Comparison of ENCODE assay signal across 9 cellular contexts in the genomic region with DNA sequence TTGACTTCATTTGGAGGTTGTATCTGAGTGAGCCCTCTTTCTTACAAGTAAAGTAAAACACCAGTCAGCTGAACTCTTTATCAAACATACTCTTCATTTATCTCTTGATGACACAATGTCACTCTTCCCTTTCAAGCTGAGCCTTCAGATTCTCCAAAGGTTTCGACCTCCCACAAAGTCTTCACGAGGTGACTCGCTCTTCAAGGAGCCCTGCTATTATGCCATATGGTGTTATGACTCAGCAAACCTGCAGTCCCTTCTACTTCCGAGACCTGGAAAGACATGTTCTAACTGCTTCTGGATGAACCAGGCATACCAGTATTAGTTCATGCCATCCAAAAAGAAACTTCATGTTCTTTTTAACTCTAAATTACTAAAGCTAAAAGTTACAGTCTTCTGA. TPM values are rescaled to one million over a fixed set of nuclear protein-coding genes. Genes with fewer than 3 reads are reported as not detected.
DNase-seq lines count a peak whose midpoint lies in the region; ATAC-seq, FAIRE-seq and TF ChIP-seq lines count a peak whose summit lies in the region.
"Had no signal": no experiment of that assay in that cellular context is flagged by ENCODE, and none has a peak within 500 bp of the region (broad histone marks: within the 10 kb centered on the region; RNA-seq: fewer than 3 reads in every experiment).

No MANE protein-coding gene starts in this region.

- H3K4me1 ChIP-seq in astrocyte (ENCODE audit: insufficient read depth, low read length) (peaks cover 19% of the 10 kb centered on the region), HepG2 (ENCODE audit: insufficient read depth, low read length) (peaks cover 8% of the 10 kb centered on the region; the same call in 1 of the 2 replicates), uterus (no peaks in the 10 kb centered on the region)

- H3K36me3 ChIP-seq in astrocyte (ENCODE audit: insufficient read depth, low read length) (no peaks in the 10 kb centered on the region), HepG2 (replicated peaks in 1 of 2; ENCODE audit: control insufficient read depth in 1 of 2, insufficient read depth in 2 of 2, low read length in 2 of 2) (no peaks in the 10 kb centered on the region), uterus (no peaks in the 10 kb centered on the region)

- no peak overlapping the region for H3K4me3 Mint-ChIP-seq in astrocyte (ENCODE audit: unreplicated experiment)

- H3K9ac ChIP-seq in astrocyte (ENCODE audit: low read length) (no peak overlapping the region), HepG2 (ENCODE audit: insufficient read depth, low read depth, low read length) (no peak overlapping the region)

- TF ChIP-seq RAD21 in HepG2 (CRISPR knock-in tag; IDR thresholded peaks at IDR 0.05), result no peak

- no TSS peak for BruUV-seq in HepG2 (replicated peaks; lab: Mats Ljungman, UMichigan)

- TF ChIP-seq POLR2A in HepG2 (IDR thresholded peaks at IDR 0.05; ENCODE audit: insufficient read depth in 1 of 2, low read depth in 2 of 2, low read length in 2 of 2) (no peak), uterus (IDR thresholded peaks at IDR 0.05) (no peak)

- no peak overlapping the region for H3K4me3 ChIP-seq in astrocyte (ENCODE audit: insufficient read depth, low read depth, low read length)
- H3K4me3 ChIP-seq in HepG2 (replicated peaks in 1 of 3; ENCODE audit: insufficient read depth in 1 of 3, low read depth in 2 of 3, low read length in 3 of 3), result no peak overlapping the region
- no peak overlapping the region for H3K4me3 ChIP-seq in uterus

- FAIRE-seq in astrocyte (lab: Jason Lieb, UNC) (peak; percentile 73), HepG2 (lab: Jason Lieb, UNC) (no peak)

- POLR2A ChIA-PET in HepG2 (lab: Yijun Ruan, JAX), result interaction anchor here (0.6 kb wide), 1 partner anchor 35 kb away, joined by 3 read pairs; no protein-coding TSS in a partner anchor

- intact Hi-C loops in HepG2 (cut with micrococcal nuclease; ENCODE audit: unreplicated experiment) (loop anchor here (5.0 kb wide), 1 partner anchor 110 kb away; no protein-coding TSS in a partner anchor), uterus (cut with DNase I; ENCODE audit: low total_unique reads) (no loop called here)

- no peak for ATAC-seq in HepG2
- no peak for ATAC-seq in GM21381 (IDR thresholded peaks at IDR 0.05; ENCODE audit: unreplicated experiment)

- peak overlapping the region; percentile 23 for H3K27ac ChIP-seq in astrocyte (ENCODE audit: low read depth, low read length)
- no peak overlapping the region for H3K27ac ChIP-seq in HepG2 (ENCODE audit: extremely low read length, insufficient read depth, low read length)
- H3K27ac ChIP-seq in uterus, result no peak overlapping the region

- CTCF ChIA-PET in HepG2 (lab: Yijun Ruan, JAX; ENCODE audit: low intra/inter-chr PET ratio, low total read pairs), result interaction anchor here (3.4 to 3.6 kb wide), 2 partner anchors 369 to 397 kb away, joined by 31 to 34 read pairs; no protein-coding TSS in a partner anchor

- no peaks in the 10 kb centered on the region for H3K79me2 ChIP-seq in astrocyte (ENCODE audit: insufficient read depth, low read length)
- no peaks in the 10 kb centered on the region for H3K79me2 ChIP-seq in HepG2 (ENCODE audit: insufficient read depth, low read length)

- in situ Hi-C loops in HepG2 (cut with HindIII; ENCODE audit: extremely low pct_ligation_motif_present, low pct_unique_long_range_greater_than_20kb), result loop anchor here (10.0 kb wide), 1 partner anchor 372 kb away; a partner anchor contains a TSS

- no peaks in the 10 kb centered on the region for H3K9me3 ChIP-seq in astrocyte (ENCODE audit: insufficient read depth, low read depth, low read length)
- no peaks in the 10 kb centered on the region for H3K9me3 ChIP-seq in HepG2 (ENCODE audit: low read length)
- no peaks in the 10 kb centered on the region for H3K9me3 ChIP-seq in uterus

- H2AFZ ChIP-seq in astrocyte (ENCODE audit: low read depth, low read length) (no peak overlapping the region), HepG2 (ENCODE audit: low read length) (peak overlapping the region; percentile 46)

- H3K27me3 Mint-ChIP-seq in astrocyte (ENCODE audit: low read depth, unreplicated experiment), result no peaks in the 10 kb centered on the region

- H3K27me3 ChIP-seq in astrocyte (ENCODE audit: insufficient read depth, low read length), result no peaks in the 10 kb centered on the region
- no peaks in the 10 kb centered on the region for H3K27me3 ChIP-seq in HepG2 (ENCODE audit: control insufficient read depth in 1 of 2, insufficient read depth in 2 of 2, low read length in 2 of 2)
- no peaks in the 10 kb centered on the region for H3K27me3 ChIP-seq in uterus

- peaks cover 18% of the 10 kb centered on the region for H3K4me1 Mint-ChIP-seq in astrocyte (ENCODE audit: low read depth, unreplicated experiment)

- no peaks in the 10 kb centered on the region for H3K36me3 Mint-ChIP-seq in astrocyte (ENCODE audit: low read depth, unreplicated experiment)

- WGBS in HepG2 (ENCODE audit: low lambda C conversion rate), result 86% methylated on average over 4 of the region's 4 CpGs

- H3K4me2 ChIP-seq in astrocyte (ENCODE audit: low read length), result peak overlapping the region; percentile 35
- no peak overlapping the region for H3K4me2 ChIP-seq in HepG2 (ENCODE audit: low read depth, low read length)

- peak overlapping the region; percentile 68 for H3K27ac Mint-ChIP-seq in astrocyte (ENCODE audit: unreplicated experiment)

- TF ChIP-seq CTCF in astrocyte (IDR thresholded peaks at IDR 0.05; ENCODE audit: insufficient read depth, low read depth, low read length) (no peak), HepG2 (CRISPR knock-in tag; IDR thresholded peaks at IDR 0.05) (no peak), uterus (IDR thresholded peaks at IDR 0.05) (no peak)

- TF ChIP-seq EP300 in HepG2 (IDR thresholded peaks at IDR 0.05; ENCODE audit: low read depth in 2 of 2, low read length in 2 of 2) (no peak), HepG2 (CRISPR knock-in tag; IDR thresholded peaks at IDR 0.05; ENCODE audit: borderline replicate concordance) (no peak)

- H4K20me1 ChIP-seq in astrocyte (ENCODE audit: insufficient read depth, low read length) (no peaks in the 10 kb centered on the region), HepG2 (ENCODE audit: insufficient read depth, low read length) (no peaks in the 10 kb centered on the region)

- H3K9me3 Mint-ChIP-seq in astrocyte (ENCODE audit: unreplicated experiment), result no peaks in the 10 kb centered on the region

- DNase-seq in CMK (ENCODE audit: low read depth), result peak; percentile 11
- peak; percentile 75 for DNase-seq in LoVo (ENCODE audit: low spot score)
- DNase-seq in astrocyte (ENCODE audit: low read depth), result peak; percentile 80
- no peak for DNase-seq in HepG2 (ENCODE audit: low spot score)
- no peak for DNase-seq in activated CD4-positive, CD25-positive, alpha-beta regulatory T cell treated with anti-CD3 and anti-CD28 coated beads, Interleukin-2, amount 50 U/mL, for 72 hours
- DNase-seq in stimulated activated CD4-positive, alpha-beta T cell treated with anti-CD3 and anti-CD28 coated beads, Interleukin-12 subunit alpha, Interleukin-12 subunit beta, amount 100 ng/mL, for 4 hours, result no peak
- DNase-seq in uterus, result no peak
- DNase-seq: stimulated activated CD4-positive, alpha-beta T cell treated with anti-CD3 and anti-CD28 coated beads, Interleukin-4, amount 100 ng/mL, for 1 hour had no signal

RNA-seq across cellular contexts. Expression of a gene that starts 23.1 kb away (rescaled TPM):
- total RNA-seq in astrocyte (not detected in 2 replicates), HepG2 (2016; rRNA removed; fragmentation: Illumina TruSeq; extraction: Trizol) (1.2 and 1.5 TPM in 2 replicates), uterus (under 1 TPM in 1 of 4 donors, not detected in 3; 0.35 TPM)
- 0.30 and 0.35 TPM in 2 replicates for total RNA-seq in HepG2 (2016; cell fraction: cytosol; rRNA removed; fragmentation: Illumina TruSeq; extraction: Trizol; ENCODE audit: low read depth)
- total RNA-seq in HepG2 (2016; cell fraction: insoluble cytoplasmic fraction; rRNA removed; fragmentation: Illumina TruSeq; extraction: Trizol), result 1.1 and 1.3 TPM in 2 replicates
- total RNA-seq in HepG2 (2016; cell fraction: membrane; rRNA removed; fragmentation: Illumina TruSeq; extraction: Trizol), result 0.48 and 0.90 TPM in 2 replicates
- total RNA-seq in HepG2 (2016; cell fraction: nucleus; rRNA removed; fragmentation: Illumina TruSeq; extraction: Trizol), result 0.68 and 0.72 TPM in 2 replicates
- polyA plus RNA-seq in HepG2 (2011; rRNA removed), result 0.71 and 0.87 TPM in 2 replicates
- 0.23 and 0.41 TPM in 2 replicates for polyA plus RNA-seq in HepG2 (2011; cell fraction: cytosol; rRNA removed)
- 0.26 and 0.35 TPM in 2 replicates for polyA plus RNA-seq in HepG2 (2011; cell fraction: nucleus; rRNA removed)
- 1.1 and 1.3 TPM in 2 replicates for polyA plus RNA-seq in HepG2 (2012)
- 0.37 and 0.38 TPM in 2 replicates for polyA plus RNA-seq in HepG2 (2016; cell fraction: cytosol; fragmentation: Illumina TruSeq; extraction: Trizol; ENCODE audit: low read depth)
- polyA plus RNA-seq in HepG2 (2016; cell fraction: insoluble cytoplasmic fraction; fragmentation: Illumina TruSeq; extraction: Trizol; ENCODE audit: low read depth), result 0.87 and 1.2 TPM in 2 replicates
- 0.55 and 0.73 TPM in 2 replicates for polyA plus RNA-seq in HepG2 (2016; cell fraction: membrane; fragmentation: Illumina TruSeq; extraction: Trizol; ENCODE audit: low read depth)
- 0.93 and 1.6 TPM in 2 replicates for polyA plus RNA-seq in HepG2 (2016; cell fraction: nucleus; fragmentation: Illumina TruSeq; extraction: Trizol; ENCODE audit: insufficient read depth, low read depth)
- 0.22 TPM in 1 of 2 replicates, not detected in the other for polyA minus RNA-seq in HepG2 (2011; rRNA and poly(A)+ RNA removed; ENCODE audit: low replicate concordance)
- not detected in 2 replicates for polyA minus RNA-seq in HepG2 (2011; cell fraction: cytosol; rRNA and poly(A)+ RNA removed)
- polyA minus RNA-seq in HepG2 (2011; cell fraction: nucleus; rRNA and poly(A)+ RNA removed), result 0.90 and 0.99 TPM in 2 replicates

RNA-seq across cellular contexts. Expression of a gene that starts 36.4 kb away (rescaled TPM):
- total RNA-seq in astrocyte (0.17 TPM in 1 of 2 replicates, not detected in the other), HepG2 (2016; rRNA removed; fragmentation: Illumina TruSeq; extraction: Trizol) (not detected in 2 replicates), uterus (under 1 TPM in 2 of 4 donors, not detected in 2; 0.21 to 0.59 TPM)
- not detected in 2 replicates for total RNA-seq in HepG2 (2016; cell fraction: cytosol; rRNA removed; fragmentation: Illumina TruSeq; extraction: Trizol; ENCODE audit: low read depth)
- not detected in 2 replicates for total RNA-seq in HepG2 (2016; cell fraction: insoluble cytoplasmic fraction; rRNA removed; fragmentation: Illumina TruSeq; extraction: Trizol)
- not detected in 2 replicates for total RNA-seq in HepG2 (2016; cell fraction: membrane; rRNA removed; fragmentation: Illumina TruSeq; extraction: Trizol)
- total RNA-seq in HepG2 (2016; cell fraction: nucleus; rRNA removed; fragmentation: Illumina TruSeq; extraction: Trizol), result not detected in 2 replicates
- 0.03 TPM in 1 of 2 replicates, not detected in the other for polyA plus RNA-seq in HepG2 (2011; rRNA removed)
- not detected in 2 replicates for polyA plus RNA-seq in HepG2 (2011; cell fraction: cytosol; rRNA removed)
- not detected in 2 replicates for polyA plus RNA-seq in HepG2 (2011; cell fraction: nucleus; rRNA removed)
- 0.04 TPM in 1 of 2 replicates, not detected in the other for polyA plus RNA-seq in HepG2 (2012)
- polyA plus RNA-seq in HepG2 (2016; cell fraction: cytosol; fragmentation: Illumina TruSeq; extraction: Trizol; ENCODE audit: low read depth), result not detected in 2 replicates
- not detected in 2 replicates for polyA plus RNA-seq in HepG2 (2016; cell fraction: insoluble cytoplasmic fraction; fragmentation: Illumina TruSeq; extraction: Trizol; ENCODE audit: low read depth)
- not detected in 2 replicates for polyA plus RNA-seq in HepG2 (2016; cell fraction: membrane; fragmentation: Illumina TruSeq; extraction: Trizol; ENCODE audit: low read depth)
- polyA plus RNA-seq in HepG2 (2016; cell fraction: nucleus; fragmentation: Illumina TruSeq; extraction: Trizol; ENCODE audit: insufficient read depth, low read depth), result not detected in 2 replicates
- not detected in 2 replicates for polyA minus RNA-seq in HepG2 (2011; rRNA and poly(A)+ RNA removed; ENCODE audit: low replicate concordance)
- polyA minus RNA-seq in HepG2 (2011; cell fraction: cytosol; rRNA and poly(A)+ RNA removed), result not detected in 2 replicates
- polyA minus RNA-seq in HepG2 (2011; cell fraction: nucleus; rRNA and poly(A)+ RNA removed), result not detected in 2 replicates

Comparison
In these comparisons a context has a peak if more than half of its experiments do, and no peak if none do; other contexts are left out.
1. DNase-seq: peak in CMK (single experiment), LoVo (single experiment) and astrocyte (single experiment); none in HepG2 (single experiment), activated CD4-positive, CD25-positive, alpha-beta regulatory T cell treated with anti-CD3 and anti-CD28 coated beads, Interleukin-2, amount 50 U/mL, for 72 hours (single experiment), stimulated activated CD4-positive, alpha-beta T cell treated with anti-CD3 and anti-CD28 coated beads, Interleukin-12 subunit alpha, Interleukin-12 subunit beta, amount 100 ng/mL, for 4 hours (single experiment) and uterus (0 of 2).